Comparison of ENCODE assay signal across 25 cellular contexts in the genomic region with DNA sequence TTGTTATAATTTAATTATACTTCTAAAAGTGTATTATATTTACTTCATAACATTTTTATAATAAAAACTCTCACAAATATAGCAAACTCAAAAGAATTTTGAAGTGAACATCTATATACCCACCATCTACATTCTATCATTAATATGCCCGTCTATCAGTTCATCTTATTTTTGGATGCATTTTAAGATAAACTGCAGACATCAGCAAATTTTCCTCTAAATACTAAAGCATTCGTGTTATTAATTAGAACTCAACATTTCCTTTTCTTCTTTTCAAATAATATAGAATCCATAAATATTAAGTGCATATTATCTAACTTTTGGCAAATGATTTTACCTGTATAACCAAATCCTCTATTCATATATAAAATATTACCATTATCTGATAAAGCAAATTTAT.
"Had no signal": no experiment of that assay in that cellular context is flagged by ENCODE, and none has a peak within 500 bp of the region (broad histone marks: within the 10 kb centered on the region; RNA-seq: fewer than 3 reads in every experiment).

No MANE protein-coding gene starts in this region.

- H3K4me1 ChIP-seq: neural progenitor cell, parathyroid adenoma, psoas muscle, stomach, thyroid gland, tibial nerve, upper lobe of left lung, vagina had no signal

- H3K36me3 ChIP-seq: neural progenitor cell, ovary, stomach, thoracic aorta, thyroid gland, tibial nerve, upper lobe of left lung, vagina had no signal

- FAIRE-seq: urothelium cell line had no signal

- DNase-seq: natural killer cell; occipital lobe; ovary; posterior cingulate gyrus; psoas muscle; right cardiac atrium; stimulated activated CD4-positive, alpha-beta T cell treated with anti-CD3 and anti-CD28 coated beads, Interleukin-15, amount 100 ng/mL, for 24 hours; stimulated activated CD4-positive, alpha-beta T cell treated with anti-CD3 and anti-CD28 coated beads, Interleukin-2, amount 100 ng/mL, for 24 hours; stimulated activated CD4-positive, alpha-beta T cell treated with anti-CD3 and anti-CD28 coated beads, Interleukin-2, amount 100 ng/mL, for 48 hours; stimulated activated CD4-positive, alpha-beta T cell treated with anti-CD3 and anti-CD28 coated beads, Interleukin-4, amount 100 ng/mL, for 24 hours; stimulated activated naive B cell treated with anti-CD40 and anti-IgM and Interleukin-4, amounts not matched to agents 10 μg/mL and 1 μg/mL and 100 μg/mL, for 72 hours; stimulated activated naive CD4-positive, alpha-beta T cell treated with Interleukin-2 at 50 U/mL for 16 hours; stomach; thyroid gland; trophoblast cell; upper lobe of left lung had no signal

- ATAC-seq: natural killer cell; psoas muscle; right cardiac atrium; sciatic nerve; stimulated activated effector memory CD8-positive, alpha-beta T cell treated with anti-CD3 and anti-CD28 coated beads, Interleukin-12 subunit alpha, Interleukin-12 subunit beta, amount 100 ng/mL, for 72 hours; stimulated activated naive B cell treated with anti-CD40 and anti-IgM and Interleukin-4, amounts not matched to agents 10 μg/mL and 1 μg/mL and 100 μg/mL, for 72 hours had no signal

- H3K27ac ChIP-seq: neural progenitor cell, ovary, parathyroid adenoma, psoas muscle, skin epidermis, stomach, thoracic aorta, thyroid gland, tibial nerve, upper lobe of left lung, vagina had no signal

- H2AFZ ChIP-seq: neural progenitor cell, parathyroid adenoma had no signal

- H3K27me3 ChIP-seq: neural progenitor cell, ovary, stomach, thyroid gland, tibial nerve, upper lobe of left lung, vagina had no signal

- H3K4me2 ChIP-seq: neural progenitor cell had no signal

- H3K79me2 ChIP-seq: parathyroid adenoma had no signal

- H3K9me3 ChIP-seq: ovary, psoas muscle, thoracic aorta, thyroid gland, upper lobe of left lung, vagina had no signal

- H3K9ac ChIP-seq: neural progenitor cell, parathyroid adenoma had no signal

- H3K4me3 ChIP-seq: neural progenitor cell, ovary, psoas muscle, skin epidermis, stomach, thoracic aorta, thyroid gland, tibial nerve, upper lobe of left lung, vagina had no signal
